In genomic region chr14:49584981-49585640, GRCh38 we compare ENCODE assay signal across 8 cellular contexts. TPM values are rescaled to one million over a fixed set of nuclear protein-coding genes. Genes with fewer than 3 reads are reported as not detected.
DNase-seq lines count a peak whose midpoint lies in the region; TF ChIP-seq lines count a peak whose summit lies in the region.
"Not testable (repeated sequence)": the region's sequence is repeated elsewhere in the genome, so short reads cannot be mapped to it uniquely, and the experiment has no call there.

No MANE protein-coding gene starts in this region.

- TF ChIP-seq EP300 in esophagus muscularis mucosa (IDR thresholded peaks at IDR 0.05); tibial nerve (IDR thresholded peaks at IDR 0.05): not testable (repeated sequence)

- peaks cover 30% of the 10 kb centered on the region for H4K20me1 ChIP-seq in DOHH2 (ENCODE audit: control insufficient read depth, insufficient read depth, low read depth, low read length)

- DNase-seq in NB4 (ENCODE audit: low read depth): peak; percentile 34
- DNase-seq in WERI-Rb-1; ascending aorta (ENCODE audit: low spot score in 2 of 2); esophagus muscularis mucosa (ENCODE audit: extremely low spot score); lower leg skin (ENCODE audit: low spot score in 2 of 2); prostate gland (ENCODE audit: low spot score); tibial nerve (ENCODE audit: low spot score in 2 of 2): not testable (repeated sequence)

- WGBS in esophagus muscularis mucosa: 28% methylated on average over 32 of the region's 32 CpGs
- WGBS in lower leg skin, 2 donors: 12 to 21% methylated on average over 32 of the region's 32 CpGs
- WGBS in prostate gland: 13% methylated on average over 32 of the region's 32 CpGs
- 14 to 19% methylated on average over 32 of the region's 32 CpGs for WGBS in tibial nerve, 2 donors

- peak overlapping the region; percentile 49 for H3K4me2 ChIP-seq in DOHH2 (ENCODE audit: low read length)

- not testable (repeated sequence) for H3K9me2 ChIP-seq in DOHH2 (replicated peaks; ENCODE audit: control insufficient read depth, low read length)

- not testable (repeated sequence) for H3K9me3 ChIP-seq in DOHH2 (ENCODE audit: control insufficient read depth, insufficient read depth, low read length); WERI-Rb-1 (ENCODE audit: severe bottlenecking); ascending aorta; esophagus muscularis mucosa; prostate gland; tibial nerve

- H3K79me2 ChIP-seq in DOHH2 (ENCODE audit: control insufficient read depth, low read length): peaks cover 61% of the 10 kb centered on the region

- H3F3A ChIP-seq in DOHH2 (ENCODE audit: control insufficient read depth, insufficient read depth): peaks cover 53% of the 10 kb centered on the region

- H3K4me1 ChIP-seq in DOHH2 (ENCODE audit: control insufficient read depth, low read length) (peaks cover 35% of the 10 kb centered on the region), ascending aorta (peaks cover 4 to 16% of the 10 kb centered on the region in 2 donors), esophagus muscularis mucosa (peaks cover 14 to 48% (median 41%) of the 10 kb centered on the region in 4 donors), tibial nerve (peaks cover 0 to 35% (median 21%) of the 10 kb centered on the region in 4 donors)
- H3K4me1 ChIP-seq in prostate gland (replicated peaks): not testable (repeated sequence)

- H3K27me3 ChIP-seq in DOHH2 (ENCODE audit: control insufficient read depth, low read length); WERI-Rb-1 (ENCODE audit: insufficient read depth, low read depth, severe bottlenecking); ascending aorta; esophagus muscularis mucosa; prostate gland (replicated peaks; ENCODE audit: insufficient read depth); tibial nerve: not testable (repeated sequence)

- H3K36me3 ChIP-seq in DOHH2 (ENCODE audit: control insufficient read depth, low read length) (peaks cover 56% of the 10 kb centered on the region), WERI-Rb-1 (peaks cover 39% of the 10 kb centered on the region), ascending aorta (peaks cover 15 to 28% of the 10 kb centered on the region in 2 donors), esophagus muscularis mucosa (peaks cover 9 to 32% (median 27%) of the 10 kb centered on the region in 4 donors), tibial nerve (peaks cover 0 to 27% (median 7%) of the 10 kb centered on the region in 3 donors)
- not testable (repeated sequence) for H3K36me3 ChIP-seq in prostate gland

- intact Hi-C loops in ascending aorta (cut with DNase I): loop anchor here (5.0 kb wide), 1 partner anchor 107 kb away; the partner anchor contains the start of gene KLHDC1
- intact Hi-C loops in esophagus muscularis mucosa (cut with DNase I); lower leg skin (cut with DNase I; ENCODE audit: low total_unique reads); prostate gland (cut with DNase I): not testable (repeated sequence)

- not testable (repeated sequence) for TF ChIP-seq POLR2A in NB4 (IDR thresholded peaks at IDR 0.05; ENCODE audit: extremely low read depth, insufficient read length); esophagus muscularis mucosa (IDR thresholded peaks at IDR 0.05; ENCODE audit: low read depth); lower leg skin (IDR thresholded peaks at IDR 0.05); prostate gland (IDR thresholded peaks at IDR 0.05); tibial nerve (IDR thresholded peaks at IDR 0.05)

- peak overlapping the region; percentile 69 for H3K27ac ChIP-seq in DOHH2 (ENCODE audit: low read depth, low read length)
- peak overlapping the region; percentile 88 for H3K27ac ChIP-seq in WERI-Rb-1
- H3K27ac ChIP-seq in ascending aorta: not testable (repeated sequence)
- H3K27ac ChIP-seq in esophagus muscularis mucosa (replicated peaks in 1 of 4): peak overlapping the region; percentile 86 to 94 (median 90)
- H3K27ac ChIP-seq in prostate gland: peak overlapping the region in 1 of 2 donors; percentile 87
- peak overlapping the region in 3 of 4 donors; percentile 91 to 97 (median 93) for H3K27ac ChIP-seq in tibial nerve

- H3K4me3 ChIP-seq in DOHH2 (ENCODE audit: low read length) (peak overlapping the region; percentile 79), NB4 (ENCODE audit: low read depth, low read length) (peak overlapping the region; percentile 100), WERI-Rb-1 (ENCODE audit: low read depth, low read length) (peak overlapping the region; percentile 99), ascending aorta (peak overlapping the region; percentile 73 to 90), esophagus muscularis mucosa (peak overlapping the region; percentile 84 to 95 (median 86)), lower leg skin (ENCODE audit: low read depth, poor library complexity, severe bottlenecking) (peak overlapping the region; percentile 97), prostate gland (peak overlapping the region; percentile 81 to 94), tibial nerve (peak overlapping the region; percentile 71 to 89 (median 83))

- TF ChIP-seq CTCF in DOHH2 (IDR thresholded peaks at IDR 0.05; ENCODE audit: low read depth, low read length, poor library complexity, severe bottlenecking); NB4 (IDR thresholded peaks at IDR 0.05; ENCODE audit: low read depth, low read length); WERI-Rb-1 (IDR thresholded peaks at IDR 0.05; ENCODE audit: low read depth, low read length); ascending aorta (IDR thresholded peaks at IDR 0.05); esophagus muscularis mucosa (IDR thresholded peaks at IDR 0.05); lower leg skin (IDR thresholded peaks at IDR 0.05); prostate gland (IDR thresholded peaks at IDR 0.05); tibial nerve (IDR thresholded peaks at IDR 0.05): not testable (repeated sequence)

RNA-seq across cellular contexts. Expression of gene RPS29, which starts 1.1 kb away (rescaled TPM):
- total RNA-seq in ascending aorta (2,262 TPM), esophagus muscularis mucosa (1,000 to 10,000 TPM in 3 of 4 donors, 100 to 1,000 TPM in 1; 795 to 7,884 (median 5,092) TPM), lower leg skin (over 10,000 TPM in 1 of 4 donors, 1,000 to 10,000 TPM in 3; 3,327 to 15,303 (median 7,021) TPM), prostate gland (1,000 to 10,000 TPM; 4,045 to 4,896 TPM), tibial nerve (1,000 to 10,000 TPM; 3,106 to 5,465 (median 5,153) TPM)

RNA-seq across cellular contexts. Expression of gene LRR1, which starts 13.6 kb away (rescaled TPM):
- total RNA-seq in ascending aorta: not detected
- 10 to 100 TPM in 2 of 4 donors, 1 to 10 TPM in 2; 8.6 to 17.8 (median 10.3) TPM for total RNA-seq in esophagus muscularis mucosa
- total RNA-seq in lower leg skin: 1 to 10 TPM; 2.7 to 9.0 (median 7.1) TPM
- 1 to 10 TPM; 7.0 to 8.4 TPM for total RNA-seq in prostate gland
- total RNA-seq in tibial nerve: 10 to 100 TPM in 2 of 4 donors, 1 to 10 TPM in 2; 4.6 to 15.3 (median 8.0) TPM

RNA-seq across cellular contexts. Expression of gene RPL36AL, which starts 35.3 kb away (rescaled TPM):
- 21.3 TPM for total RNA-seq in ascending aorta
- total RNA-seq in esophagus muscularis mucosa: 100 to 1,000 TPM; 200 to 323 (median 277) TPM
- total RNA-seq in lower leg skin: 100 to 1,000 TPM; 132 to 214 (median 159) TPM
- 100 to 1,000 TPM; 170 to 176 TPM for total RNA-seq in prostate gland
- 100 to 1,000 TPM; 132 to 206 (median 151) TPM for total RNA-seq in tibial nerve

RNA-seq across cellular contexts. Expression of gene MGAT2, which starts 35.5 kb away (rescaled TPM):
- total RNA-seq in ascending aorta: 37.4 TPM
- 10 to 100 TPM; 20.3 to 29.5 (median 24.1) TPM for total RNA-seq in esophagus muscularis mucosa
- 10 to 100 TPM in 3 of 4 donors, 1 to 10 TPM in 1; 8.6 to 19.8 (median 14.3) TPM for total RNA-seq in lower leg skin
- 10 to 100 TPM; 34.7 to 69.0 TPM for total RNA-seq in prostate gland
- total RNA-seq in tibial nerve: 10 to 100 TPM; 21.0 to 24.3 (median 23.8) TPM

RNA-seq across cellular contexts. Expression of gene DNAAF2, which starts 49.9 kb away (rescaled TPM):
- total RNA-seq in ascending aorta: 14.0 TPM
- total RNA-seq in esophagus muscularis mucosa: 1 to 10 TPM; 6.5 to 8.8 (median 7.6) TPM
- total RNA-seq in lower leg skin: 1 to 10 TPM; 5.7 to 9.6 (median 8.9) TPM
- 10 to 100 TPM; 11.2 to 11.9 TPM for total RNA-seq in prostate gland
- total RNA-seq in tibial nerve: 10 to 100 TPM in 2 of 4 donors, 1 to 10 TPM in 2; 7.8 to 17.2 (median 9.6) TPM
